In the genomic region with DNA sequence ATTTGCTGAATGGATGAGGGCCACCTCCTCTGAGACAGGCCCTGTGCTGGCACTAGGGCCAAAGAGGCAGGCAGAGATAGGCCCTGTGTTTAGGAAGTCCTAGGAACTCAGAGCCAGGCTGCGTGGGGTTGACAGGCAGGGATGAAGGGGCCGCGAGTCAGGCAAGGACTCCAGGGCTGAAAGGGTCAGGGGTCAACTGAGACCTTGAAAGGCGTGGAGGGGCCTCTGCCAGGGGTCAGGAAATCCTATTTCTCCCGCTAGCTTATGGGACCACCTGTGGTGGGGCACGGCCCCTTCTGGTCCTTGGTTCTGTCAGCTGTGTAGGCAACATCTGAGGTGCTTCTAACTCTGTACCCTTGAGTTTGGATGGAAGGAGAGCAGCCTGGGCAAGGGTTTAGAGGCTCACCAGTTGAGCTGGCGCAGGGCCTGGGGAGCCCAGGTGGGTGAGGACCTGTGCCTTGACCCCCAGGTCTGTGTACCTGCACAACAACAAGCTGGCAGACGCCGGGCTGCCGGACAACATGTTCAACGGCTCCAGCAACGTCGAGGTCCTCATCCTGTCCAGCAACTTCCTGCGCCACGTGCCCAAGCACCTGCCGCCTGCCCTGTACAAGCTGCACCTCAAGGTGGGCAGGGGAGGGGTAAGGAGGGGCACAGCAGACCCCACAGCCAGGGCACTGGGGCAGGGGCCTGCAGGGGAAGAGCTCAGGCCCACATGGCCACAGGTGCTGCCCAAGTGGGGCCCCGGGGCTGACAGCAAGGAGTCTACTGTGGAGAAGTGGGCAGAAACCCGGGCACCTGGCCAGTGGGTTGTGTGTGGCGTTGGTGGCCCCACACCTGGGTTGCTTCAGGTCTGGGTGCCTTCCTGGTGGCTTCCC, we compare ENCODE assay signal across 19 cellular contexts. TPM values are rescaled to one million over a fixed set of nuclear protein-coding genes. Genes with fewer than 3 reads are reported as not detected.
A peak's percentile ranks its signal among the peaks of the same experiment; 100 is the strongest.
DNase-seq lines count a peak whose midpoint lies in the region; ATAC-seq lines count a peak whose summit lies in the region.
"Had no signal": no experiment of that assay in that cellular context is flagged by ENCODE, and none has a peak within 500 bp of the region (broad histone marks: within the 10 kb centered on the region; RNA-seq: fewer than 3 reads in every experiment).

No MANE protein-coding gene starts in this region.

- no peaks in the 10 kb centered on the region for H3K27me3 ChIP-seq in right cardiac atrium (ENCODE audit: control insufficient read depth, insufficient read depth)
- H3K27me3 ChIP-seq in neuronal stem cell (ENCODE audit: control insufficient read depth in 3 of 3, insufficient read depth in 3 of 3, low read depth in 1 of 3, low read length in 3 of 3) = peaks cover 0 to 10% (median 0%) of the 10 kb centered on the region in 3 experiments
- H3K27me3 ChIP-seq: BLaER1 treated with 17β-estradiol and CSF1 and Interleukin-3, amounts not matched to agents 10 nM and 100 nM had no signal

- H3K9me3 ChIP-seq in right cardiac atrium (ENCODE audit: control insufficient read depth, low read length) (no peaks in the 10 kb centered on the region), neuronal stem cell (replicated peaks in 1 of 2; ENCODE audit: control insufficient read depth in 2 of 2, insufficient read depth in 1 of 2, low read depth in 1 of 2, low read length in 2 of 2) (no peaks in the 10 kb centered on the region)
- H3K9me3 ChIP-seq: BLaER1 treated with 17β-estradiol and CSF1 and Interleukin-3, amounts not matched to agents 10 nM and 100 nM; HAP-1 had no signal

- H3K36me3 Mint-ChIP-seq in activated naive CD4-positive, alpha-beta T cell treated with anti-CD3 and anti-CD28 coated beads, Interleukin-2, amount 50 U/mL, for 72 hours = no peaks in the 10 kb centered on the region

- H3K4me1 ChIP-seq in right cardiac atrium (ENCODE audit: control insufficient read depth, insufficient read depth, low read length) = no peaks in the 10 kb centered on the region
- peaks cover 9 to 26% of the 10 kb centered on the region in 2 donors for H3K4me1 ChIP-seq in neuronal stem cell (ENCODE audit: control insufficient read depth in 2 of 2, insufficient read depth in 1 of 2, low read depth in 1 of 2, low read length in 2 of 2)
- H3K4me1 ChIP-seq: BLaER1 treated with 17β-estradiol and CSF1 and Interleukin-3, amounts not matched to agents 10 nM and 100 nM; HAP-1 had no signal

- H3K36me3 ChIP-seq in neuronal stem cell (replicated peaks in 1 of 2; ENCODE audit: control insufficient read depth in 2 of 2, insufficient read depth in 2 of 2, low read length in 2 of 2) = no peaks in the 10 kb centered on the region
- H3K36me3 ChIP-seq: BLaER1 treated with 17β-estradiol and CSF1 and Interleukin-3, amounts not matched to agents 10 nM and 100 nM; HAP-1 had no signal

- no peaks in the 10 kb centered on the region for H3K79me1 ChIP-seq in neuronal stem cell (ENCODE audit: low read depth, low read length)

- no peak overlapping the region for H3K27ac Mint-ChIP-seq in activated naive CD4-positive, alpha-beta T cell treated with anti-CD3 and anti-CD28 coated beads, Interleukin-2, amount 50 U/mL, for 72 hours

- peak overlapping the region; percentile 86 for H3K18ac ChIP-seq in neuronal stem cell (ENCODE audit: low read length)

- peak overlapping the region; percentile 14 for H4K91ac ChIP-seq in neuronal stem cell (ENCODE audit: low read depth, low read length, poor library complexity)

- peak overlapping the region; percentile 89 for H2AK5ac ChIP-seq in neuronal stem cell (ENCODE audit: low read depth, low read length)

- H2BK5ac ChIP-seq in neuronal stem cell (ENCODE audit: low read length) = no peak overlapping the region

- H2BK120ac ChIP-seq in neuronal stem cell (ENCODE audit: low read depth, low read length) = peak overlapping the region; percentile 53

- H2AFZ ChIP-seq in neuronal stem cell (ENCODE audit: low read length) = no peak overlapping the region

- 88% methylated on average over 19 of the region's 19 CpGs for WGBS in right cardiac atrium
- no CpG with 5 or more reads among the region's 19 CpGs for WGBS in neuronal stem cell (ENCODE audit: extremely low coverage in 2 of 2, insufficient read length in 2 of 2, insufficient replicate concordance in 1 of 2), 2 donors

- peak overlapping the region; percentile 83 for H3K14ac ChIP-seq in neuronal stem cell (ENCODE audit: low read length)

- H3K9me3 Mint-ChIP-seq in activated naive CD4-positive, alpha-beta T cell treated with anti-CD3 and anti-CD28 coated beads, Interleukin-2, amount 50 U/mL, for 72 hours = no peaks in the 10 kb centered on the region

- H3K27ac ChIP-seq in right cardiac atrium (ENCODE audit: low read length) (no peak overlapping the region), neuronal stem cell (replicated peaks; ENCODE audit: low read length) (no peak overlapping the region)
- H3K27ac ChIP-seq: BLaER1 treated with 17β-estradiol and CSF1 and Interleukin-3, amounts not matched to agents 10 nM and 100 nM had no signal

- peak; percentile 7 for DNase-seq in activated naive CD4-positive, alpha-beta T cell treated with anti-CD3 and anti-CD28 coated beads, Interleukin-2, amount 50 U/mL, for 16 hours
- DNase-seq in activated naive CD4-positive, alpha-beta T cell treated with anti-CD3 and anti-CD28 coated beads, Interleukin-2, amount 50 U/mL, for 72 hours (ENCODE audit: low spot score in 2 of 2) = no peak
- DNase-seq in right cardiac atrium (peak; percentile 8 to 62 (median 54)), neuronal stem cell (ENCODE audit: low spot score) (no peak), NCI-H774 (lab: John Stamatoyannopoulos, UW) (no peak), NCI-H1436 (lab: John Stamatoyannopoulos, UW) (no peak), NCI-H1417 treated with DMSO at 0.1 percent for 48 hours (lab: John Stamatoyannopoulos, UW) (no peak)
- DNase-seq: DMS153, EL, Karpas-422, MM.1S, NCI-H1105 treated with DMSO at 0.1 percent for 48 hours, NCI-H1930, NCI-H2171 had no signal

- ATAC-seq in activated naive CD4-positive, alpha-beta T cell treated with anti-CD3 and anti-CD28 coated beads, Interleukin-2, amount 50 U/mL, for 72 hours = no peak
- no peak for ATAC-seq in right cardiac atrium
- no peak for ATAC-seq in GM18498 (IDR thresholded peaks at IDR 0.05; ENCODE audit: unreplicated experiment)

- peak overlapping the region; percentile 67 for H3K23ac ChIP-seq in neuronal stem cell (ENCODE audit: low read depth, low read length, poor library complexity)

- H4K8ac ChIP-seq in neuronal stem cell (ENCODE audit: low read depth, low read length) = no peak overlapping the region

- peak overlapping the region; percentile 96 for H2BK15ac ChIP-seq in neuronal stem cell (ENCODE audit: low read length)

- intact Hi-C loops in right cardiac atrium (cut with DNase I) = no loop called here

- H3K4me2 ChIP-seq in neuronal stem cell (ENCODE audit: insufficient read depth, low read length, poor library complexity, severe bottlenecking) = no peak overlapping the region
- H3K4me2 ChIP-seq: BLaER1 treated with 17β-estradiol and CSF1 and Interleukin-3, amounts not matched to agents 10 nM and 100 nM had no signal

- H3K4me3 ChIP-seq in right cardiac atrium (ENCODE audit: low read length) (no peak overlapping the region), neuronal stem cell (ENCODE audit: low read length in 2 of 2) (no peak overlapping the region)
- H3K4me3 ChIP-seq: BLaER1 treated with 17β-estradiol and CSF1 and Interleukin-3, amounts not matched to agents 10 nM and 100 nM; HAP-1 had no signal

- no peak overlapping the region for H3K4ac ChIP-seq in neuronal stem cell (ENCODE audit: low read length)

- H3K9ac ChIP-seq in neuronal stem cell (ENCODE audit: low read depth, low read length, poor library complexity) = peak overlapping the region; percentile 13
- H3K9ac ChIP-seq: BLaER1 treated with 17β-estradiol and CSF1 and Interleukin-3, amounts not matched to agents 10 nM and 100 nM had no signal

- H2BK12ac ChIP-seq in neuronal stem cell (ENCODE audit: low read length) = peak overlapping the region; percentile 18

RNA-seq across cellular contexts. Expression of gene PODN, which starts 14.9 kb away (rescaled TPM):
- not detected for total RNA-seq in activated naive CD4-positive, alpha-beta T cell treated with anti-CD3 and anti-CD28 coated beads, Interleukin-2, amount 50 U/mL, for 72 hours
- 10 to 100 TPM; 36.5 to 62.4 (median 48.9) TPM for total RNA-seq in right cardiac atrium
- 40.7 TPM for polyA plus RNA-seq in right cardiac atrium
- polyA plus RNA-seq in neuronal stem cell (2013, experiment 1 of 2) = 0.20 TPM
- 0.19 TPM for polyA plus RNA-seq in neuronal stem cell (2013, experiment 2 of 2)
- total RNA-seq: A172, NCI-H460 had no signal

Comparison
In these comparisons a context has a peak if more than half of its experiments do, and no peak if none do; other contexts are left out.
1. DNase-seq: peak in activated naive CD4-positive, alpha-beta T cell treated with anti-CD3 and anti-CD28 coated beads, Interleukin-2, amount 50 U/mL, for 16 hours (single experiment) and right cardiac atrium (3 of 3); none in activated naive CD4-positive, alpha-beta T cell treated with anti-CD3 and anti-CD28 coated beads, Interleukin-2, amount 50 U/mL, for 72 hours (0 of 2), neuronal stem cell (single experiment), NCI-H774 (single experiment), NCI-H1436 (single experiment) and NCI-H1417 treated with DMSO at 0.1 percent for 48 hours (single experiment).
2. RNA of gene PODN, which starts 14.9 kb away (total RNA-seq): 36.5 to 62.4 TPM in right cardiac atrium; not detected in activated naive CD4-positive, alpha-beta T cell treated with anti-CD3 and anti-CD28 coated beads, Interleukin-2, amount 50 U/mL, for 72 hours; every median in the first group is over 10 times any median in the second.